In genomic region chr19:43570174-43570791, GRCh38 we compare ENCODE assay signal across 17 cellular contexts. TPM values are rescaled to one million over a fixed set of nuclear protein-coding genes. Genes with fewer than 3 reads are reported as not detected.
DNase-seq lines count a peak whose midpoint lies in the region; ATAC-seq and TF ChIP-seq lines count a peak whose summit lies in the region.
"Had no signal": no experiment of that assay in that cellular context is flagged by ENCODE, and none has a peak within 500 bp of the region (broad histone marks: within the 10 kb centered on the region; RNA-seq: fewer than 3 reads in every experiment).

No MANE protein-coding gene starts in this region.

- ATAC-seq in PC-3 (peak; percentile 53), left lung (peak; percentile 8), sciatic nerve (no peak), GM21381 (IDR thresholded peaks at IDR 0.05; ENCODE audit: unreplicated experiment) (no peak)
- ATAC-seq: activated CD4-positive, CD25-positive, alpha-beta regulatory T cell treated with anti-CD3 and anti-CD28 coated beads, Interleukin-2, amount 50 U/mL, for 24 hours; psoas muscle had no signal

- no peak overlapping the region for H3K4me2 ChIP-seq in PC-3 (ENCODE audit: low read length)

- H3K79me2 ChIP-seq in PC-3 (ENCODE audit: low read length), result peaks cover 18% of the 10 kb centered on the region

- H3K9me2 ChIP-seq in PC-3 (replicated peaks; ENCODE audit: low read length), result no peaks in the 10 kb centered on the region

- intact Hi-C loops in PC-3 (cut with micrococcal nuclease), result no loop called here
- intact Hi-C loops in left lung (cut with DNase I), result no loop called here
- intact Hi-C loops in sciatic nerve (cut with DNase I), result no loop called here

- no peak overlapping the region for H3K9ac ChIP-seq in PC-3 (ENCODE audit: low read length)

- POLR2A ChIA-PET in PC-3 (lab: Charles Lee; ENCODE audit: unreplicated experiment), result no interaction called here

- no TSS peak for BruUV-seq in PC-3 (replicated peaks; lab: Mats Ljungman, UMichigan)

- no peaks in the 10 kb centered on the region for H3F3A ChIP-seq in PC-3 (ENCODE audit: low read length, unreplicated experiment)

- TF ChIP-seq CTCF in PC-3 (conservative IDR thresholded peaks at IDR 0.05; ENCODE audit: low read depth, low read length), result no peak
- no peak for TF ChIP-seq CTCF in left lung (IDR thresholded peaks at IDR 0.05)

- H3K36me3 ChIP-seq in PC-3 (ENCODE audit: low read depth, low read length) (no peaks in the 10 kb centered on the region), left lung (peaks cover 0 to 6% of the 10 kb centered on the region in 2 donors)
- H3K36me3 ChIP-seq: Peyer's patch had no signal

- no peaks in the 10 kb centered on the region for H3K27me3 ChIP-seq in PC-3 (ENCODE audit: low read length)
- H3K27me3 ChIP-seq in left lung, result no peaks in the 10 kb centered on the region
- H3K27me3 ChIP-seq: Peyer's patch, suprapubic skin had no signal

- CTCF ChIA-PET in PC-3 (lab: Charles Lee), result no interaction called here

- H3K27ac ChIP-seq in PC-3 (ENCODE audit: low read length) (no peak overlapping the region), left lung (no peak overlapping the region)
- H3K27ac ChIP-seq: Peyer's patch, psoas muscle, suprapubic skin had no signal

- no peaks in the 10 kb centered on the region for H4K20me1 ChIP-seq in PC-3 (ENCODE audit: low read length)

- no peak overlapping the region for H2AFZ ChIP-seq in PC-3 (ENCODE audit: low read length)

- H3K9me3 ChIP-seq in PC-3 (ENCODE audit: low read length), result no peaks in the 10 kb centered on the region
- no peaks in the 10 kb centered on the region for H3K9me3 ChIP-seq in left lung
- H3K9me3 ChIP-seq: Peyer's patch, psoas muscle, suprapubic skin had no signal

- peaks cover 5% of the 10 kb centered on the region; the same call in 1 of the 2 replicates for H3K4me1 ChIP-seq in PC-3 (ENCODE audit: insufficient read depth, low read length)
- peaks cover 6 to 22% of the 10 kb centered on the region in 2 donors for H3K4me1 ChIP-seq in left lung

- DNase-seq in COR-L47 (lab: John Stamatoyannopoulos, UW), result peak; percentile 91
- DNase-seq in M059J (ENCODE audit: low read depth), result peak; percentile 61
- DNase-seq in PC-3, result peak; percentile 63
- no peak for DNase-seq in left lung
- no peak for DNase-seq in DMS79 treated with DMSO at 0.1 percent for 48 hours (lab: John Stamatoyannopoulos, UW)
- DNase-seq in sciatic nerve (ENCODE audit: low spot score), result no peak
- DNase-seq in activated CD8-positive, alpha-beta memory T cell treated with anti-CD3 and anti-CD28 coated beads for 24 hours, result no peak
- DNase-seq: activated naive CD4-positive, alpha-beta T cell treated with anti-CD3 and anti-CD28 coated beads, Interleukin-2, amount 50 U/mL, for 16 hours; cortex of kidney; Kasumi-1; Peyer's patch; psoas muscle; stimulated activated CD4-positive, alpha-beta T cell treated with anti-CD3 and anti-CD28 coated beads, Interleukin-4, amount 100 ng/mL, for 24 hours had no signal

- H3K4me3 ChIP-seq in PC-3 (ENCODE audit: low read length), result no peak overlapping the region
- H3K4me3 ChIP-seq in left lung, result no peak overlapping the region
- H3K4me3 ChIP-seq: lung, Peyer's patch, psoas muscle, suprapubic skin had no signal

RNA-seq across cellular contexts. Expression of gene XRCC1, which starts 5.0 kb away (rescaled TPM):
- 54.1 and 57.1 TPM in 2 replicates for total RNA-seq in M059J (2014; rRNA removed; shearing (Covaris generic))
- total RNA-seq in PC-3 (2014; rRNA removed), result 23.4 and 43.1 TPM in 2 replicates
- 10 to 100 TPM; 25.2 to 30.6 TPM for total RNA-seq in left lung
- total RNA-seq in sciatic nerve, result 24.8 TPM

RNA-seq across cellular contexts. Expression of gene PINLYP, which starts 5.3 kb away (rescaled TPM):
- total RNA-seq in M059J (2014; rRNA removed; shearing (Covaris generic)), result 0.91 and 2.5 TPM in 2 replicates
- 0.18 TPM in 1 of 2 replicates, not detected in the other for total RNA-seq in PC-3 (2014; rRNA removed)
- total RNA-seq in left lung, result 1 to 10 TPM; 6.2 to 7.1 TPM
- 8.0 TPM for total RNA-seq in sciatic nerve

RNA-seq across cellular contexts. Expression of gene IRGQ, which starts 25.7 kb away (rescaled TPM):
- 16.2 and 26.6 TPM in 2 replicates for total RNA-seq in M059J (2014; rRNA removed; shearing (Covaris generic))
- 12.5 and 12.9 TPM in 2 replicates for total RNA-seq in PC-3 (2014; rRNA removed)
- total RNA-seq in left lung, result 10 to 100 TPM; 22.0 to 27.6 TPM
- total RNA-seq in sciatic nerve, result 22.2 TPM

RNA-seq across cellular contexts. Expression of gene ZNF576, which starts 26.1 kb away (rescaled TPM):
- 15.5 and 16.3 TPM in 2 replicates for total RNA-seq in M059J (2014; rRNA removed; shearing (Covaris generic))
- total RNA-seq in PC-3 (2014; rRNA removed) (10.9 and 14.7 TPM in 2 replicates), left lung (10 to 100 TPM; 11.5 to 14.4 TPM), sciatic nerve (14.3 TPM)

RNA-seq across cellular contexts. Expression of gene ZNF575, which starts 37.3 kb away (rescaled TPM):
- not detected in 2 replicates for total RNA-seq in M059J (2014; rRNA removed; shearing (Covaris generic))
- total RNA-seq in PC-3 (2014; rRNA removed), result 0.98 TPM in 1 of 2 replicates, not detected in the other
- 1 to 10 TPM; 2.1 to 2.5 TPM for total RNA-seq in left lung
- 5.3 TPM for total RNA-seq in sciatic nerve

Comparison
In these comparisons a context has a peak if more than half of its experiments do, and no peak if none do; other contexts are left out.
1. DNase-seq: peak in COR-L47 (single experiment), M059J (single experiment) and PC-3 (single experiment); none in left lung (0 of 2), DMS79 treated with DMSO at 0.1 percent for 48 hours (single experiment), sciatic nerve (single experiment) and activated CD8-positive, alpha-beta memory T cell treated with anti-CD3 and anti-CD28 coated beads for 24 hours (single experiment).
2. ATAC-seq: peak in PC-3 (single experiment) and left lung (single experiment); none in sciatic nerve (single experiment) and GM21381 (single experiment).